Comparison of ENCODE assay signal across 15 cellular contexts in genomic region chr7:26169271-26169670, GRCh38. TPM values are rescaled to one million over a fixed set of nuclear protein-coding genes. Genes with fewer than 3 reads are reported as not detected.
DNase-seq lines count a peak whose midpoint lies in the region; ATAC-seq, FAIRE-seq and TF ChIP-seq lines count a peak whose summit lies in the region.
"Had no signal": no experiment of that assay in that cellular context is flagged by ENCODE, and none has a peak within 500 bp of the region (broad histone marks: within the 10 kb centered on the region; RNA-seq: fewer than 3 reads in every experiment).

No MANE protein-coding gene starts in this region.

- TF ChIP-seq RAD21 in HCT116 (IDR thresholded peaks at IDR 0.05; ENCODE audit: low read depth) (no peak), H1 (IDR thresholded peaks at IDR 0.05 in 1 of 2, conservative IDR thresholded peaks at IDR 0.05 in 1 of 2; ENCODE audit: low read depth in 2 of 2, low read length in 2 of 2) (no peak), HepG2 (CRISPR knock-in tag; IDR thresholded peaks at IDR 0.05) (no peak)

- intact Hi-C loops in HCT116 (cut with micrococcal nuclease) = no loop called here
- intact Hi-C loops in HepG2 (cut with micrococcal nuclease; ENCODE audit: unreplicated experiment) = no loop called here

- no peak overlapping the region for H4K8ac ChIP-seq in H1 (ENCODE audit: extremely low read depth, insufficient read depth, low read length)

- H2AK5ac ChIP-seq in H1 (ENCODE audit: low read depth, low read length) = peak overlapping the region; percentile 85; the same call in 1 of the 2 replicates

- H3K79me2 ChIP-seq in HCT116 (ENCODE audit: insufficient read depth, low read length) = peaks cover 8% of the 10 kb centered on the region; the same call in 1 of the 2 replicates
- H3K79me2 ChIP-seq in H1 (ENCODE audit: control insufficient read depth in 1 of 2, insufficient read depth in 2 of 2, low read length in 2 of 2) = peaks cover 14 to 91% of the 10 kb centered on the region in 2 experiments
- no peaks in the 10 kb centered on the region for H3K79me2 ChIP-seq in HepG2 (ENCODE audit: insufficient read depth, low read length)

- RAD21 ChIA-PET in HCT116 (lab: Charles Lee; ENCODE audit: low non-redundant PET in 1 of 2, low total read pairs in 2 of 2, uncharacterized antibody in 2 of 2, unreplicated experiment in 2 of 2) = no interaction called here

- H2BK5ac ChIP-seq in H1 (ENCODE audit: low read depth, low read length) = peak overlapping the region; percentile 56; the same call in 1 of the 2 replicates

- CTCF ChIA-PET in HCT116 (lab: Charles Lee) (no interaction called here), H1 (lab: Charles Lee; ENCODE audit: partially characterized antibody) (no interaction called here), HepG2 (lab: Yijun Ruan, JAX; ENCODE audit: low intra/inter-chr PET ratio, low total read pairs) (no interaction called here)

- peaks cover 13% of the 10 kb centered on the region for H3K79me1 ChIP-seq in H1 (ENCODE audit: low read depth, low read length)

- H3K4ac ChIP-seq in H1 (replicated peaks; ENCODE audit: insufficient read length, low read depth, low read length) = no peak overlapping the region

- no peaks in the 10 kb centered on the region for H3K9me3 ChIP-seq in HCT116 (ENCODE audit: control insufficient read depth in 1 of 2, insufficient read depth in 1 of 2, low read depth in 1 of 2, low read length in 2 of 2)
- H3K9me3 ChIP-seq in H1 (ENCODE audit: insufficient read depth in 2 of 2, low read depth in 1 of 2, low read length in 1 of 2) = no peaks in the 10 kb centered on the region
- no peaks in the 10 kb centered on the region for H3K9me3 ChIP-seq in HepG2 (ENCODE audit: low read length)
- H3K9me3 ChIP-seq: A549, BE2C had no signal

- POLR2A ChIA-PET in HCT116 (lab: Charles Lee) (no interaction called here), H1 (lab: Charles Lee; ENCODE audit: partially characterized antibody) (interaction anchor here (2.3 to 3.2 kb wide), 3 partner anchors 8 to 19 kb away, joined by 7 to 16 read pairs (median 14); no protein-coding TSS in a partner anchor), HepG2 (lab: Yijun Ruan, JAX) (no interaction called here)

- peak; percentile 72 for ATAC-seq in HCT116
- ATAC-seq in HepG2 = 0 out of 3 replicates have a peak, but pooled peaks have one; percentile 28
- ATAC-seq in GM19351 (IDR thresholded peaks at IDR 0.05; ENCODE audit: unreplicated experiment) = no peak
- ATAC-seq in GM19035 (IDR thresholded peaks at IDR 0.05; ENCODE audit: unreplicated experiment) = no peak
- ATAC-seq: A549 had no signal

- H3K27me3 ChIP-seq in HCT116 (ENCODE audit: insufficient read depth, low read length) (no peaks in the 10 kb centered on the region), H1 (replicated peaks in 1 of 4; ENCODE audit: control insufficient read depth in 3 of 4, extremely low read depth in 1 of 4, insufficient read depth in 3 of 4, low read length in 3 of 4) (no peaks in the 10 kb centered on the region), HepG2 (ENCODE audit: control insufficient read depth in 1 of 2, insufficient read depth in 2 of 2, low read length in 2 of 2) (no peaks in the 10 kb centered on the region)
- H3K27me3 ChIP-seq: BE2C had no signal

- H3K14ac ChIP-seq in H1 (ENCODE audit: insufficient read length) = no peak overlapping the region

- TF ChIP-seq POLR2A in HCT116 (IDR thresholded peaks at IDR 0.05; ENCODE audit: borderline replicate concordance, extremely low read depth, insufficient read depth, insufficient read length) = no peak
- no peak; a peak in 1 of 3 replicates for TF ChIP-seq POLR2A in H1 (IDR thresholded peaks at IDR 0.05; ENCODE audit: control extremely low read depth in 1 of 2, low read depth in 2 of 2, low read length in 2 of 2)
- TF ChIP-seq POLR2A in HepG2 (IDR thresholded peaks at IDR 0.05; ENCODE audit: insufficient read depth in 1 of 2, low read depth in 2 of 2, low read length in 2 of 2) = no peak

- no peak overlapping the region for H3K27ac ChIP-seq in HCT116 (ENCODE audit: low read depth, low read length)
- no peak overlapping the region; the same call in 1 of the 2 replicates for H3K27ac ChIP-seq in H1 (ENCODE audit: low read depth, low read length)
- H3K27ac ChIP-seq in HepG2 (ENCODE audit: extremely low read length, insufficient read depth, low read length) = no peak overlapping the region
- H3K27ac ChIP-seq: A549, C4-2B, KMS-11 had no signal

- no peaks in the 10 kb centered on the region for H3K9me2 ChIP-seq in HCT116 (ENCODE audit: insufficient read depth)

- 87% methylated on average over 3 of the region's 3 CpGs; no CpG with 5 or more reads in 1 of the 2 experiments for WGBS in H1 (ENCODE audit: extremely low coverage in 1 of 2, insufficient coverage in 1 of 2, insufficient read length in 1 of 2, insufficient replicate concordance in 2 of 2, low coverage in 1 of 2, low lambda C conversion rate in 2 of 2, missing lambda C conversion rate in 1 of 2), 2 experiments
- WGBS in HepG2 (ENCODE audit: low lambda C conversion rate) = 87% methylated on average over 3 of the region's 3 CpGs

- H4K20me1 ChIP-seq in HCT116 (ENCODE audit: insufficient read depth) (no peaks in the 10 kb centered on the region), H1 (replicated peaks in 1 of 2; ENCODE audit: control insufficient read depth in 1 of 2, insufficient read depth in 2 of 2, low read length in 2 of 2) (peaks cover 7 to 18% of the 10 kb centered on the region in 2 experiments), HepG2 (ENCODE audit: insufficient read depth, low read length) (no peaks in the 10 kb centered on the region)

- FAIRE-seq in H1 (lab: Jason Lieb, UNC) = no peak
- no peak for FAIRE-seq in HepG2 (lab: Jason Lieb, UNC)
- FAIRE-seq in urothelium cell line (lab: Jason Lieb, UNC) = peak; percentile 89
- FAIRE-seq: A549 had no signal

- no peak overlapping the region for H2BK20ac ChIP-seq in H1 (ENCODE audit: low read length)

- H4K91ac ChIP-seq in H1 (replicated peaks; ENCODE audit: insufficient read length, low read length) = no peak overlapping the region

- no peak for DNase-seq in HCT116 (ENCODE audit: low read depth, low spot score)
- no peak for DNase-seq in H1 (ENCODE audit: low read depth in 1 of 2, low spot score in 2 of 2)
- no peak for DNase-seq in HepG2 (ENCODE audit: low spot score)
- DNase-seq in urothelium cell line (ENCODE audit: low spot score) = no peak
- DNase-seq in DMS153 treated with DMSO at 0.1 percent for 48 hours (lab: John Stamatoyannopoulos, UW; ENCODE audit: unreplicated experiment) = no peak
- DNase-seq in NCI-H2171 treated with DMSO at 0.1 percent for 48 hours (lab: John Stamatoyannopoulos, UW) = no peak
- DNase-seq: BE2C; CD4-positive, alpha-beta memory T cell; DMS79 treated with DMSO at 0.1 percent for 48 hours; GDM1 had no signal

- H2BK12ac ChIP-seq in H1 (ENCODE audit: low read depth, low read length) = no peak overlapping the region; the same call in 1 of the 2 replicates

- H3K4me2 ChIP-seq in HCT116 (ENCODE audit: low read length) (no peak overlapping the region), H1 (ENCODE audit: insufficient read depth in 1 of 2, low read depth in 2 of 2, low read length in 2 of 2) (no peak overlapping the region), HepG2 (ENCODE audit: low read depth, low read length) (no peak overlapping the region)
- H3K4me2 ChIP-seq: A549, KMS-11 had no signal

- in situ Hi-C loops in HepG2 (cut with HindIII; ENCODE audit: extremely low pct_ligation_motif_present, low pct_unique_long_range_greater_than_20kb) = no loop called here

- H3K4me1 ChIP-seq in HCT116 (ENCODE audit: control insufficient read depth in 1 of 2, insufficient read depth in 2 of 2, low read length in 2 of 2) (peaks cover 5 to 8% of the 10 kb centered on the region in 2 experiments; a peak in 2 of 4 replicates), H1 (replicated peaks in 1 of 4; ENCODE audit: control insufficient read depth in 3 of 4, insufficient read depth in 4 of 4, low read length in 3 of 4) (peaks cover 5 to 16% (median 10%) of the 10 kb centered on the region in 4 experiments; a peak in 6 of 7 replicates), HepG2 (ENCODE audit: insufficient read depth, low read length) (no peaks in the 10 kb centered on the region)
- H3K4me1 ChIP-seq: A549, BE2C had no signal

- no peak overlapping the region for H3K18ac ChIP-seq in H1 (ENCODE audit: extremely low read depth, low read length)

- no peak overlapping the region for H3K4me3 ChIP-seq in HCT116 (replicated peaks in 1 of 2; ENCODE audit: low read depth in 1 of 2, low read length in 2 of 2)
- H3K4me3 ChIP-seq in H1 (ENCODE audit: extremely low read depth in 1 of 4, insufficient read depth in 2 of 4, low read depth in 3 of 4, low read length in 4 of 4) = no peak overlapping the region
- no peak overlapping the region for H3K4me3 ChIP-seq in HepG2 (replicated peaks in 1 of 3; ENCODE audit: insufficient read depth in 1 of 3, low read depth in 2 of 3, low read length in 3 of 3)
- H3K4me3 ChIP-seq: A549 had no signal

- H3K36me3 ChIP-seq in HCT116 (ENCODE audit: control insufficient read depth in 1 of 2, insufficient read depth in 2 of 2, low read length in 2 of 2) (no peaks in the 10 kb centered on the region), H1 (ENCODE audit: control insufficient read depth in 2 of 4, insufficient read depth in 4 of 4, low read length in 3 of 4) (peaks cover 0 to 7% (median under 1%) of the 10 kb centered on the region in 4 experiments; a peak in 2 of 8 replicates), HepG2 (replicated peaks in 1 of 2; ENCODE audit: control insufficient read depth in 1 of 2, insufficient read depth in 2 of 2, low read length in 2 of 2) (no peaks in the 10 kb centered on the region)
- H3K36me3 ChIP-seq: BE2C had no signal

- H3K9ac ChIP-seq in HCT116 (ENCODE audit: low read length) (no peak overlapping the region), H1 (replicated peaks in 1 of 4; ENCODE audit: extremely low read depth in 1 of 4, low read depth in 3 of 4, low read length in 3 of 4) (no peak overlapping the region), HepG2 (ENCODE audit: insufficient read depth, low read depth, low read length) (no peak overlapping the region)
- H3K9ac ChIP-seq: KMS-11 had no signal

- H2BK15ac ChIP-seq in H1 (ENCODE audit: low read length) = no peak overlapping the region

- no peak overlapping the region for H3K56ac ChIP-seq in H1 (replicated peaks; ENCODE audit: insufficient read length, low read depth, low read length)

- TF ChIP-seq CTCF in HCT116 (IDR thresholded peaks at IDR 0.05 in 2 of 3, conservative IDR thresholded peaks at IDR 0.05 in 1 of 3; ENCODE audit: borderline replicate concordance in 1 of 3, insufficient read depth in 1 of 3, low read depth in 2 of 3, low read length in 2 of 3) (no peak), H1 (IDR thresholded peaks at IDR 0.05; ENCODE audit: control extremely low read depth in 1 of 3, insufficient read depth in 1 of 3, low read depth in 1 of 3, low read length in 3 of 3) (no peak), HepG2 (CRISPR knock-in tag; IDR thresholded peaks at IDR 0.05) (no peak)

- BruUV-seq in HCT116 (replicated peaks; lab: Mats Ljungman, UMichigan) = no TSS peak
- no TSS peak for BruUV-seq in HepG2 (replicated peaks; lab: Mats Ljungman, UMichigan)

- TF ChIP-seq EP300 in H1 (IDR thresholded peaks at IDR 0.05; ENCODE audit: borderline replicate concordance in 1 of 2, low read depth in 2 of 2, low read length in 2 of 2) = no peak
- TF ChIP-seq EP300 in HepG2 (IDR thresholded peaks at IDR 0.05; ENCODE audit: low read depth in 2 of 2, low read length in 2 of 2) = no peak
- TF ChIP-seq EP300 in HepG2 (CRISPR knock-in tag; IDR thresholded peaks at IDR 0.05; ENCODE audit: borderline replicate concordance) = no peak

- no peak overlapping the region for H3K23ac ChIP-seq in H1 (ENCODE audit: insufficient read length)

- H2AFZ ChIP-seq in HCT116 (ENCODE audit: low read depth, low read length, poor library complexity, severe bottlenecking) = no peak overlapping the region
- H2AFZ ChIP-seq in H1 (ENCODE audit: low read length) = no peak overlapping the region
- no peak overlapping the region for H2AFZ ChIP-seq in HepG2 (ENCODE audit: low read length)

- no peaks in the 10 kb centered on the region for H3K23me2 ChIP-seq in H1 (ENCODE audit: low read depth, low read length)

- no peak overlapping the region for H2BK120ac ChIP-seq in H1 (replicated peaks; ENCODE audit: low read depth, low read length)

- H4K5ac ChIP-seq in H1 (ENCODE audit: insufficient read length, low read depth, low read length) = no peak overlapping the region

RNA-seq across cellular contexts. Expression of gene NFE2L3, which starts 17.3 kb away (rescaled TPM):
- 27.0 TPM for total RNA-seq in HCT116 (2021; ENCODE audit: unreplicated experiment)
- 9.7 and 16.0 TPM in 2 replicates for polyA plus RNA-seq in HCT116 (2012)
- 62.6 and 64.9 TPM in 2 replicates for total RNA-seq in H1 (2021; fragmentation: NEBNext Ultra II Directional; extraction: Animal tissue kit (Norgen Biotek cat#: 25700))
- polyA plus RNA-seq in H1 (2011; rRNA removed) = 27.6 and 76.5 TPM in 2 replicates
- polyA plus RNA-seq in H1 (2011; cell fraction: cytosol; rRNA removed) = 39.6 TPM
- 19.2 TPM for polyA plus RNA-seq in H1 (2011; cell fraction: nucleus; rRNA removed)
- polyA plus RNA-seq in H1 (2012, experiment 1 of 2) = 35.5 to 56.0 TPM (median 45.7 TPM) in 4 replicates
- polyA plus RNA-seq in H1 (2012, experiment 2 of 2) = 14.2 TPM
- 169 TPM for polyA plus RNA-seq in H1 (2013, experiment 1 of 2)
- 181 TPM for polyA plus RNA-seq in H1 (2013, experiment 2 of 2)
- 35.9 and 101 TPM in 2 replicates for polyA minus RNA-seq in H1 (2011; rRNA and poly(A)+ RNA removed)
- polyA minus RNA-seq in H1 (2011; cell fraction: cytosol; rRNA and poly(A)+ RNA removed) = 22.8 TPM
- polyA minus RNA-seq in H1 (2011; cell fraction: nucleus; rRNA and poly(A)+ RNA removed) = 35.1 TPM
- total RNA-seq in HepG2 (2016; rRNA removed; fragmentation: Illumina TruSeq; extraction: Trizol) = 8.8 and 19.4 TPM in 2 replicates
- total RNA-seq in HepG2 (2016; cell fraction: cytosol; rRNA removed; fragmentation: Illumina TruSeq; extraction: Trizol; ENCODE audit: low read depth) = 0.53 and 1.2 TPM in 2 replicates
- total RNA-seq in HepG2 (2016; cell fraction: insoluble cytoplasmic fraction; rRNA removed; fragmentation: Illumina TruSeq; extraction: Trizol) = 9.2 and 13.8 TPM in 2 replicates
- 2.0 and 3.5 TPM in 2 replicates for total RNA-seq in HepG2 (2016; cell fraction: membrane; rRNA removed; fragmentation: Illumina TruSeq; extraction: Trizol)
- total RNA-seq in HepG2 (2016; cell fraction: nucleus; rRNA removed; fragmentation: Illumina TruSeq; extraction: Trizol) = 13.7 and 26.6 TPM in 2 replicates
- 8.9 and 11.4 TPM in 2 replicates for polyA plus RNA-seq in HepG2 (2011; rRNA removed)
- polyA plus RNA-seq in HepG2 (2011; cell fraction: cytosol; rRNA removed) = 4.1 and 7.8 TPM in 2 replicates
- polyA plus RNA-seq in HepG2 (2011; cell fraction: nucleus; rRNA removed) = 1.6 and 2.1 TPM in 2 replicates
- polyA plus RNA-seq in HepG2 (2012) = 10.7 and 12.2 TPM in 2 replicates
- polyA plus RNA-seq in HepG2 (2016; cell fraction: cytosol; fragmentation: Illumina TruSeq; extraction: Trizol; ENCODE audit: low read depth) = 0.64 and 0.67 TPM in 2 replicates
- polyA plus RNA-seq in HepG2 (2016; cell fraction: insoluble cytoplasmic fraction; fragmentation: Illumina TruSeq; extraction: Trizol; ENCODE audit: low read depth) = 8.0 and 8.2 TPM in 2 replicates
- polyA plus RNA-seq in HepG2 (2016; cell fraction: membrane; fragmentation: Illumina TruSeq; extraction: Trizol; ENCODE audit: low read depth) = 1.1 and 1.3 TPM in 2 replicates
- polyA plus RNA-seq in HepG2 (2016; cell fraction: nucleus; fragmentation: Illumina TruSeq; extraction: Trizol; ENCODE audit: insufficient read depth, low read depth) = 19.6 and 24.6 TPM in 2 replicates
- 0.07 and 5.9 TPM in 2 replicates for polyA minus RNA-seq in HepG2 (2011; rRNA and poly(A)+ RNA removed; ENCODE audit: low replicate concordance)
- polyA minus RNA-seq in HepG2 (2011; cell fraction: cytosol; rRNA and poly(A)+ RNA removed) = 7.8 and 8.8 TPM in 2 replicates
- 3.7 and 7.1 TPM in 2 replicates for polyA minus RNA-seq in HepG2 (2011; cell fraction: nucleus; rRNA and poly(A)+ RNA removed)

RNA-seq across cellular contexts. Expression of gene HNRNPA2B1, which starts 31.3 kb away (rescaled TPM):
- total RNA-seq in HCT116 (2021; ENCODE audit: unreplicated experiment) = 870 TPM
- 635 and 851 TPM in 2 replicates for polyA plus RNA-seq in HCT116 (2012)
- total RNA-seq in H1 (2021; fragmentation: NEBNext Ultra II Directional; extraction: Animal tissue kit (Norgen Biotek cat#: 25700)) = 1,232 and 1,255 TPM in 2 replicates
- 194 and 276 TPM in 2 replicates for polyA plus RNA-seq in H1 (2011; rRNA removed)
- 827 TPM for polyA plus RNA-seq in H1 (2011; cell fraction: cytosol; rRNA removed)
- polyA plus RNA-seq in H1 (2011; cell fraction: nucleus; rRNA removed) = 197 TPM
- 1,566 to 1,828 TPM (median 1,703 TPM) in 4 replicates for polyA plus RNA-seq in H1 (2012, experiment 1 of 2)
- polyA plus RNA-seq in H1 (2012, experiment 2 of 2) = 307 TPM
- polyA plus RNA-seq in H1 (2013, experiment 1 of 2) = 749 TPM
- polyA plus RNA-seq in H1 (2013, experiment 2 of 2) = 693 TPM
- 157 and 166 TPM in 2 replicates for polyA minus RNA-seq in H1 (2011; rRNA and poly(A)+ RNA removed)
- polyA minus RNA-seq in H1 (2011; cell fraction: cytosol; rRNA and poly(A)+ RNA removed) = 245 TPM
- 224 TPM for polyA minus RNA-seq in H1 (2011; cell fraction: nucleus; rRNA and poly(A)+ RNA removed)
- total RNA-seq in HepG2 (2016; rRNA removed; fragmentation: Illumina TruSeq; extraction: Trizol) = 412 and 636 TPM in 2 replicates
- total RNA-seq in HepG2 (2016; cell fraction: cytosol; rRNA removed; fragmentation: Illumina TruSeq; extraction: Trizol; ENCODE audit: low read depth) = 31.5 and 36.0 TPM in 2 replicates
- total RNA-seq in HepG2 (2016; cell fraction: insoluble cytoplasmic fraction; rRNA removed; fragmentation: Illumina TruSeq; extraction: Trizol) = 434 and 632 TPM in 2 replicates
- 69.3 and 71.5 TPM in 2 replicates for total RNA-seq in HepG2 (2016; cell fraction: membrane; rRNA removed; fragmentation: Illumina TruSeq; extraction: Trizol)
- 305 and 307 TPM in 2 replicates for total RNA-seq in HepG2 (2016; cell fraction: nucleus; rRNA removed; fragmentation: Illumina TruSeq; extraction: Trizol)
- polyA plus RNA-seq in HepG2 (2011; rRNA removed) = 144 and 193 TPM in 2 replicates
- 105 and 119 TPM in 2 replicates for polyA plus RNA-seq in HepG2 (2011; cell fraction: cytosol; rRNA removed)
- polyA plus RNA-seq in HepG2 (2011; cell fraction: nucleus; rRNA removed) = 173 and 254 TPM in 2 replicates
- 348 and 727 TPM in 2 replicates for polyA plus RNA-seq in HepG2 (2012)
- 50.3 and 54.5 TPM in 2 replicates for polyA plus RNA-seq in HepG2 (2016; cell fraction: cytosol; fragmentation: Illumina TruSeq; extraction: Trizol; ENCODE audit: low read depth)
- 1,958 and 2,163 TPM in 2 replicates for polyA plus RNA-seq in HepG2 (2016; cell fraction: insoluble cytoplasmic fraction; fragmentation: Illumina TruSeq; extraction: Trizol; ENCODE audit: low read depth)
- 95.2 and 104 TPM in 2 replicates for polyA plus RNA-seq in HepG2 (2016; cell fraction: membrane; fragmentation: Illumina TruSeq; extraction: Trizol; ENCODE audit: low read depth)
- polyA plus RNA-seq in HepG2 (2016; cell fraction: nucleus; fragmentation: Illumina TruSeq; extraction: Trizol; ENCODE audit: insufficient read depth, low read depth) = 1,155 and 1,186 TPM in 2 replicates
- 47.8 and 128 TPM in 2 replicates for polyA minus RNA-seq in HepG2 (2011; rRNA and poly(A)+ RNA removed; ENCODE audit: low replicate concordance)
- polyA minus RNA-seq in HepG2 (2011; cell fraction: cytosol; rRNA and poly(A)+ RNA removed) = 103 and 153 TPM in 2 replicates
- polyA minus RNA-seq in HepG2 (2011; cell fraction: nucleus; rRNA and poly(A)+ RNA removed) = 372 and 389 TPM in 2 replicates

RNA-seq across cellular contexts. Expression of gene CBX3, which starts 32.3 kb away (rescaled TPM):
- total RNA-seq in HCT116 (2021; ENCODE audit: unreplicated experiment) = 274 TPM
- polyA plus RNA-seq in HCT116 (2012) = 57.7 and 80.0 TPM in 2 replicates
- total RNA-seq in H1 (2021; fragmentation: NEBNext Ultra II Directional; extraction: Animal tissue kit (Norgen Biotek cat#: 25700)) = 252 and 258 TPM in 2 replicates
- 48.7 and 71.3 TPM in 2 replicates for polyA plus RNA-seq in H1 (2011; rRNA removed)
- 108 TPM for polyA plus RNA-seq in H1 (2011; cell fraction: cytosol; rRNA removed)
- polyA plus RNA-seq in H1 (2011; cell fraction: nucleus; rRNA removed) = 30.8 TPM
- polyA plus RNA-seq in H1 (2012, experiment 1 of 2) = 126 to 242 TPM (median 134 TPM) in 4 replicates
- polyA plus RNA-seq in H1 (2012, experiment 2 of 2) = 21.1 TPM
- polyA plus RNA-seq in H1 (2013, experiment 1 of 2) = 208 TPM
- 214 TPM for polyA plus RNA-seq in H1 (2013, experiment 2 of 2)
- 30.5 and 38.3 TPM in 2 replicates for polyA minus RNA-seq in H1 (2011; rRNA and poly(A)+ RNA removed)
- polyA minus RNA-seq in H1 (2011; cell fraction: cytosol; rRNA and poly(A)+ RNA removed) = 47.8 TPM
- polyA minus RNA-seq in H1 (2011; cell fraction: nucleus; rRNA and poly(A)+ RNA removed) = 130 TPM
- 249 and 355 TPM in 2 replicates for total RNA-seq in HepG2 (2016; rRNA removed; fragmentation: Illumina TruSeq; extraction: Trizol)
- 79.1 and 86.5 TPM in 2 replicates for total RNA-seq in HepG2 (2016; cell fraction: cytosol; rRNA removed; fragmentation: Illumina TruSeq; extraction: Trizol; ENCODE audit: low read depth)
- 257 and 354 TPM in 2 replicates for total RNA-seq in HepG2 (2016; cell fraction: insoluble cytoplasmic fraction; rRNA removed; fragmentation: Illumina TruSeq; extraction: Trizol)
- 129 and 141 TPM in 2 replicates for total RNA-seq in HepG2 (2016; cell fraction: membrane; rRNA removed; fragmentation: Illumina TruSeq; extraction: Trizol)
- total RNA-seq in HepG2 (2016; cell fraction: nucleus; rRNA removed; fragmentation: Illumina TruSeq; extraction: Trizol) = 151 and 169 TPM in 2 replicates
- 36.3 and 53.9 TPM in 2 replicates for polyA plus RNA-seq in HepG2 (2011; rRNA removed)
- 17.4 and 18.2 TPM in 2 replicates for polyA plus RNA-seq in HepG2 (2011; cell fraction: cytosol; rRNA removed)
- polyA plus RNA-seq in HepG2 (2011; cell fraction: nucleus; rRNA removed) = 60.4 and 70.5 TPM in 2 replicates
- polyA plus RNA-seq in HepG2 (2012) = 123 and 165 TPM in 2 replicates
- polyA plus RNA-seq in HepG2 (2016; cell fraction: cytosol; fragmentation: Illumina TruSeq; extraction: Trizol; ENCODE audit: low read depth) = 76.0 and 83.8 TPM in 2 replicates
- 424 and 453 TPM in 2 replicates for polyA plus RNA-seq in HepG2 (2016; cell fraction: insoluble cytoplasmic fraction; fragmentation: Illumina TruSeq; extraction: Trizol; ENCODE audit: low read depth)
- 117 TPM in 2 replicates for polyA plus RNA-seq in HepG2 (2016; cell fraction: membrane; fragmentation: Illumina TruSeq; extraction: Trizol; ENCODE audit: low read depth)
- polyA plus RNA-seq in HepG2 (2016; cell fraction: nucleus; fragmentation: Illumina TruSeq; extraction: Trizol; ENCODE audit: insufficient read depth, low read depth) = 228 and 229 TPM in 2 replicates
- 10.5 and 24.1 TPM in 2 replicates for polyA minus RNA-seq in HepG2 (2011; rRNA and poly(A)+ RNA removed; ENCODE audit: low replicate concordance)
- 15.5 and 20.0 TPM in 2 replicates for polyA minus RNA-seq in HepG2 (2011; cell fraction: cytosol; rRNA and poly(A)+ RNA removed)
- polyA minus RNA-seq in HepG2 (2011; cell fraction: nucleus; rRNA and poly(A)+ RNA removed) = 110 and 122 TPM in 2 replicates

Comparison
In these comparisons a context has a peak if more than half of its experiments do, and no peak if none do; other contexts are left out.
1. ATAC-seq: peak in HCT116 (single experiment) and HepG2 (single experiment); none in GM19351 (single experiment) and GM19035 (single experiment).